In the genomic region with DNA sequence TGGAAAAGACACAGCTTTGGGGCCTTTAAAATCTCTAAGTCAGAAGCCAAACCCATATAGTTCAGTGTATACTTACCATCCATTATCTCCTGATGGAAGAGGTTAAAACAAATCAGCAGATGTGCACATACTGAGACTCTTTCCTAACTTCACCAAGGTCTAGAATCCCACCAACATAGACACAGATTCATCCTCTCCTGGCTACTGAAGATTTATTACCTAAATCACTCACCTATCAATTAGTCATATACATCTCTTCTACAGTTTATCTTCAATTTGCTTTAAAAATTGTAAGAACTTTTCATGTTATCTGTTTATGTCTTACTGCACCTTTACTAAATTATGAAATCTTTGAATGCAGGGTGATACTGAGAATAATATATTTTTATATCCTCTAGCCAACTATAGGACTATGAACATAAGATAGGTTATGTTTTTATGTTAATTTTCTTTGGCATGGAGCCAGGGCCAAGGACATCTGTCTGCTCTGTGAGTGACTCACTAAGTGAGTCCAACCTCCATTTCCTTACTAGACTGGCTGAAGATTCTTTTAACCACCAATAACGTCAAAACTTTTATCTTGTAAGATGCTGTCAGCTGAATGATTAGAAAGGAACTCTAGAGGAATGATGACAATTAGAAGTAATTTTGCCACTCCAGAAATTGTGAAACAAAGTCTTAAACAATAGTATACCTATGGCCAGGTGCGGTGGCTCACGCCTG, we compare ENCODE assay signal across 8 cellular contexts.
DNase-seq lines count a peak whose midpoint lies in the region; FAIRE-seq and TF ChIP-seq lines count a peak whose summit lies in the region.
"Had no signal": no experiment of that assay in that cellular context is flagged by ENCODE, and none has a peak within 500 bp of the region (broad histone marks: within the 10 kb centered on the region; RNA-seq: fewer than 3 reads in every experiment).

No MANE protein-coding gene starts in this region.

- H3K36me3 ChIP-seq in astrocyte (ENCODE audit: insufficient read depth, low read length) (no peaks in the 10 kb centered on the region), Caco-2 (ENCODE audit: control insufficient read depth, insufficient read depth, low read length) (no peaks in the 10 kb centered on the region; the same call in 1 of the 2 replicates), esophagus muscularis mucosa (peaks cover 0 to 6% (median 3%) of the 10 kb centered on the region in 4 donors)

- no peaks in the 10 kb centered on the region for H3K9me3 Mint-ChIP-seq in astrocyte (ENCODE audit: unreplicated experiment)
- no peaks in the 10 kb centered on the region for H3K9me3 Mint-ChIP-seq in Caco-2 (ENCODE audit: unreplicated experiment)

- intact Hi-C loops in Caco-2 (cut with micrococcal nuclease; ENCODE audit: unreplicated experiment) = no loop called here
- intact Hi-C loops in esophagus muscularis mucosa (cut with DNase I) = loop anchor here (5.0 kb wide), 1 partner anchor 34 kb away; no protein-coding TSS in a partner anchor

- H3K9ac ChIP-seq in astrocyte (ENCODE audit: low read length) = no peak overlapping the region

- peaks cover 7% of the 10 kb centered on the region for H3K79me2 ChIP-seq in astrocyte (ENCODE audit: insufficient read depth, low read length)

- H2AFZ ChIP-seq in astrocyte (ENCODE audit: low read depth, low read length) = no peak overlapping the region

- H3K36me3 Mint-ChIP-seq in astrocyte (ENCODE audit: low read depth, unreplicated experiment) (peaks cover 14% of the 10 kb centered on the region), Caco-2 (ENCODE audit: insufficient read depth, unreplicated experiment) (peaks cover 16% of the 10 kb centered on the region)

- H3K4me1 ChIP-seq in astrocyte (ENCODE audit: insufficient read depth, low read length) = peaks cover 13% of the 10 kb centered on the region
- peaks cover 38% of the 10 kb centered on the region for H3K4me1 ChIP-seq in Caco-2
- peaks cover 0 to 8% (median 2%) of the 10 kb centered on the region in 4 donors for H3K4me1 ChIP-seq in esophagus muscularis mucosa

- TF ChIP-seq CTCF in astrocyte (IDR thresholded peaks at IDR 0.05; ENCODE audit: insufficient read depth, low read depth, low read length) (no peak), Caco-2 (IDR thresholded peaks at IDR 0.05; ENCODE audit: insufficient read depth in 1 of 2, low read depth in 1 of 2, low read length in 1 of 2, severe bottlenecking in 1 of 2, unreplicated experiment in 1 of 2) (no peak), esophagus muscularis mucosa (IDR thresholded peaks at IDR 0.05) (no peak)

- H3K27me3 ChIP-seq in astrocyte (ENCODE audit: insufficient read depth, low read length) (no peaks in the 10 kb centered on the region), Caco-2 (replicated peaks; ENCODE audit: control insufficient read depth, insufficient read depth, low read length) (no peaks in the 10 kb centered on the region), esophagus muscularis mucosa (no peaks in the 10 kb centered on the region)

- FAIRE-seq in astrocyte (lab: Jason Lieb, UNC) = no peak

- no peak for TF ChIP-seq POLR2A in esophagus muscularis mucosa (IDR thresholded peaks at IDR 0.05; ENCODE audit: low read depth)

- peak overlapping the region; percentile 28 for H3K27ac ChIP-seq in astrocyte (ENCODE audit: low read depth, low read length)
- H3K27ac ChIP-seq in esophagus muscularis mucosa (replicated peaks in 1 of 4) = no peak overlapping the region

- POLR2A ChIA-PET in Caco-2 (lab: Charles Lee) = interaction anchor here (0.5 kb wide), 1 partner anchor 32 kb away, joined by 4 read pairs; no protein-coding TSS in a partner anchor

- H3K9me3 ChIP-seq in astrocyte (ENCODE audit: insufficient read depth, low read depth, low read length) (no peaks in the 10 kb centered on the region), Caco-2 (no peaks in the 10 kb centered on the region), esophagus muscularis mucosa (no peaks in the 10 kb centered on the region)

- H3K27me3 Mint-ChIP-seq in astrocyte (ENCODE audit: low read depth, unreplicated experiment) (no peaks in the 10 kb centered on the region), Caco-2 (ENCODE audit: insufficient read depth, unreplicated experiment) (no peaks in the 10 kb centered on the region)

- H3K4me1 Mint-ChIP-seq in astrocyte (ENCODE audit: low read depth, unreplicated experiment) (peaks cover 20% of the 10 kb centered on the region), Caco-2 (ENCODE audit: low read depth, unreplicated experiment) (peaks cover 34% of the 10 kb centered on the region)

- CTCF ChIA-PET in Caco-2 (lab: Charles Lee) = no interaction called here

- H3K4me3 Mint-ChIP-seq in astrocyte (ENCODE audit: unreplicated experiment) (no peak overlapping the region), Caco-2 (ENCODE audit: unreplicated experiment) (no peak overlapping the region)

- H3K27ac Mint-ChIP-seq in astrocyte (ENCODE audit: unreplicated experiment) (peak overlapping the region; percentile 22), Caco-2 (ENCODE audit: unreplicated experiment) (no peak overlapping the region)

- WGBS in esophagus muscularis mucosa = 86% methylated on average over 3 of the region's 3 CpGs

- DNase-seq in ELR (ENCODE audit: low read depth) = peak; percentile 67
- peak; percentile 49 for DNase-seq in NAMALWA (ENCODE audit: low spot score)
- DNase-seq in astrocyte (ENCODE audit: low read depth) = peak; percentile 85
- peak; percentile 38 for DNase-seq in myocyte (ENCODE audit: low read depth)
- no peak for DNase-seq in Caco-2
- DNase-seq in esophagus muscularis mucosa (ENCODE audit: extremely low spot score) = no peak
- no peak for DNase-seq in NCI-H2029 treated with DMSO at 0.1 percent for 48 hours (lab: John Stamatoyannopoulos, UW)
- DNase-seq: activated CD8-positive, alpha-beta memory T cell treated with anti-CD3 and anti-CD28 coated beads, Interleukin-2, amount 50 U/mL, for 4 hours had no signal

- H3K4me2 ChIP-seq in astrocyte (ENCODE audit: low read length) = no peak overlapping the region

- no peak for TF ChIP-seq EP300 in esophagus muscularis mucosa (IDR thresholded peaks at IDR 0.05)

- H3K4me3 ChIP-seq in astrocyte (ENCODE audit: insufficient read depth, low read depth, low read length) = no peak overlapping the region
- H3K4me3 ChIP-seq in Caco-2 (ENCODE audit: low read depth, low read length) = no peak overlapping the region
- H3K4me3 ChIP-seq in esophagus muscularis mucosa = no peak overlapping the region

- H4K20me1 ChIP-seq in astrocyte (ENCODE audit: insufficient read depth, low read length) = no peaks in the 10 kb centered on the region

- no TSS peak for BruUV-seq in Caco-2 (replicated peaks; lab: Mats Ljungman, UMichigan)

Comparison
In these comparisons a context has a peak if more than half of its experiments do, and no peak if none do; other contexts are left out.
1. DNase-seq: peak in ELR (single experiment), NAMALWA (single experiment), astrocyte (single experiment) and myocyte (single experiment); none in Caco-2 (0 of 2), esophagus muscularis mucosa (single experiment) and NCI-H2029 treated with DMSO at 0.1 percent for 48 hours (single experiment).